In the genomic region with DNA sequence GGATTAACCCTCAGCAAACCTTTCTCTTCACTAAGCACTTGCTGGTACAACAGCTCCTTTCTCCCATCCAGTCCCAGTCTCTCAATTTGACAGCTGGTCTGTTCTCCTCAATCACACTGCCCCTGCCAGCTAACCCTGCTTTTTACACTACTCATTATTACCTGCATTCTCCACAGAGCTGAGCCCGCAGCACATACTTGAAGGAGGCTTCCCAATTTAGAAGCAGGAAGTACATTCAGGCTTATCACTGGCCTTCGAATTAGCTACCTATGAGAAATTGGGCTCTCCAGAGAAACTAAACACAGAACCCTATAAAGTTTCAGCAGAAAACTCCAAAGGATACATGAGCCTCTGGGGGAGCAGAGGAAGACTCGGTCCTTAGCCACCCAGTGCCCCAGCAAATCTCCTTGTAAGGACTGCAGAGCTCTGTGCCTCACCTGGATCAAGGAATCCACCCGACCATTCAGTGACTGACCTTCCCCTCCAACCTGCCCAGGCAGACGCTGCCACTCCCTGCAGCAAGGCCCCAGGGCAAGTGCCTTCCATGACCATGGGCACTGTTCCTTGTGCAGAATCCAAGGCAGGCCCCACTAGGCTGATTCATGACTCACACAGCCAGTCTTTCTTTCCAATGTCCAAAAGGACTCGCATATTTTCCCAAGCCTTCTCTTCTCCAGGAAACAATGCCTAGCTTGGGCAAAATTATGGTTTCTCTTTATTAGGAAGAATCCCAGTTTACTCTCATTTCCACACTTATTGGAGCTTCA, we compare ENCODE assay signal across 10 cellular contexts.
A peak's percentile ranks its signal among the peaks of the same experiment; 100 is the strongest.
DNase-seq lines count a peak whose midpoint lies in the region; ATAC-seq, FAIRE-seq and TF ChIP-seq lines count a peak whose summit lies in the region.
"Had no signal": no experiment of that assay in that cellular context is flagged by ENCODE, and none has a peak within 500 bp of the region (broad histone marks: within the 10 kb centered on the region; RNA-seq: fewer than 3 reads in every experiment).

No MANE protein-coding gene starts in this region.

- peaks cover 2% of the 10 kb centered on the region for H3K4me1 Mint-ChIP-seq in neural progenitor cell

- no peaks in the 10 kb centered on the region for H3K9me3 Mint-ChIP-seq in neural progenitor cell

- H3K27me3 ChIP-seq in GM12878 (replicated peaks in 1 of 2; ENCODE audit: control insufficient read depth in 2 of 2, insufficient read depth in 2 of 2, low read length in 1 of 2), result no peaks in the 10 kb centered on the region
- no peaks in the 10 kb centered on the region for H3K27me3 ChIP-seq in neural progenitor cell

- H3K9ac ChIP-seq in GM12878 (ENCODE audit: control insufficient read depth, insufficient read depth, low read length) (0 out of 2 replicates have a peak overlapping the region, but pooled peaks have one; percentile 13), neural progenitor cell (no peak overlapping the region)

- H2AFZ ChIP-seq in GM12878 (ENCODE audit: control insufficient read depth, low read depth, low read length) (no peak overlapping the region), neural progenitor cell (replicated peaks) (no peak overlapping the region)

- H3K4me1 ChIP-seq in GM12878 (ENCODE audit: control insufficient read depth, insufficient read depth, low read length) (peaks cover 32% of the 10 kb centered on the region), neural progenitor cell (peaks cover 21% of the 10 kb centered on the region)

- no peak for FAIRE-seq in GM12878 (lab: Jason Lieb, UNC)
- FAIRE-seq: A204.1 had no signal

- TF ChIP-seq POLR2A in GM12878 (IDR thresholded peaks at IDR 0.05; ENCODE audit: low read depth, low read length), result peak; percentile 41

- peaks cover 77% of the 10 kb centered on the region for H3K79me2 ChIP-seq in GM12878 (ENCODE audit: control insufficient read depth, insufficient read depth, low read length)
- peaks cover 7% of the 10 kb centered on the region for H3K79me2 ChIP-seq in neural progenitor cell (ENCODE audit: low read depth)

- H3K4me2 ChIP-seq in GM12878 (ENCODE audit: control insufficient read depth, insufficient read depth) (no peak overlapping the region), neural progenitor cell (no peak overlapping the region)

- WGBS in GM12878 (ENCODE audit: insufficient coverage, insufficient replicate concordance, low lambda C conversion rate, missing lambda C conversion rate), result 43% methylated on average over 6 of the region's 6 CpGs

- H3K4me3 Mint-ChIP-seq in neural progenitor cell, result no peak overlapping the region

- peak overlapping the region; percentile 10 for H3K27ac ChIP-seq in GM12878 (ENCODE audit: control insufficient read depth, insufficient read depth)
- H3K27ac ChIP-seq in neural progenitor cell, result no peak overlapping the region

- H3K4me3 ChIP-seq in GM12878 (no peak overlapping the region), neural progenitor cell (no peak overlapping the region)

- TF ChIP-seq CTCF in GM12878 (IDR thresholded peaks at IDR 0.05 in 2 of 3, conservative IDR thresholded peaks at IDR 0.05 in 1 of 3; ENCODE audit: control insufficient read depth in 2 of 3, extremely low read depth in 1 of 3, insufficient read depth in 1 of 3, low read depth in 3 of 3, low read length in 3 of 3) (no peak), neural progenitor cell (IDR thresholded peaks at IDR 0.05) (no peak), GM13976 (IDR thresholded peaks at IDR 0.05; ENCODE audit: borderline replicate concordance, control extremely low read depth, extremely low read depth, insufficient read depth, missing control alignments) (no peak)

- no TSS peak for BruUV-seq in GM12878 (replicated peaks; lab: Mats Ljungman, UMichigan)

- ATAC-seq in GM12878, result no peak
- ATAC-seq in GM21390 (IDR thresholded peaks at IDR 0.05; ENCODE audit: unreplicated experiment), result no peak

- H3K9me3 ChIP-seq in GM12878 (replicated peaks; ENCODE audit: control insufficient read depth, insufficient read depth, low read length) (no peaks in the 10 kb centered on the region), neural progenitor cell (ENCODE audit: low read depth) (no peaks in the 10 kb centered on the region)

- H3K27me3 Mint-ChIP-seq in neural progenitor cell (ENCODE audit: insufficient read depth, low read depth), result peaks cover 2% of the 10 kb centered on the region

- peaks cover 12% of the 10 kb centered on the region for H3F3A ChIP-seq in neural progenitor cell (ENCODE audit: low read depth)

- H3K36me3 Mint-ChIP-seq in neural progenitor cell, result peaks cover 9% of the 10 kb centered on the region

- in situ Hi-C loops in GM12878 (cut with MboI) (no loop called here), GM13976 (cut with MboI; ENCODE audit: low sequenced_read_pairs, unreplicated experiment) (no loop called here)

- SMC1A ChIA-PET in GM12878 (lab: Charles Lee; ENCODE audit: uncharacterized antibody, unreplicated experiment), result interaction anchor here (0.8 to 21.7 kb wide), 3 partner anchors 9 to 43 kb away, joined by 4 to 354 read pairs (median 5); no protein-coding TSS in a partner anchor

- RAD21 ChIA-PET in GM12878 (lab: Charles Lee; ENCODE audit: unreplicated experiment), result interaction anchor here (1.0 to 1.3 kb wide), 2 partner anchors 28 to 30 kb away, joined by 3 to 4 read pairs; no protein-coding TSS in a partner anchor

- CTCF ChIA-PET in GM12878 (lab: Yijun Ruan, JAX), result interaction anchor here (0.7 to 1.4 kb wide), 5 partner anchors 8 to 92 kb away, joined by 4 to 6 read pairs (median 4); no protein-coding TSS in a partner anchor

- POLR2A ChIA-PET in GM12878 (lab: Charles Lee), result interaction anchor here (0.7 to 1.1 kb wide), 2 partner anchors 9 to 12 kb away, joined by 3 to 4 read pairs; no protein-coding TSS in a partner anchor

- TF ChIP-seq RAD21 in GM12878 (IDR thresholded peaks at IDR 0.05; ENCODE audit: insufficient read depth, low read depth, low read length), result peak; percentile 27; the same call in 1 of the 2 replicates

- DNase-seq in NCI-H1417 (lab: John Stamatoyannopoulos, UW) (peak in 2 of 3 experiments; percentile 22 to 64), NCI-H1417 treated with DMSO at 0.1 percent for 48 hours (lab: John Stamatoyannopoulos, UW) (no peak), NCI-H146 (lab: John Stamatoyannopoulos, UW) (peak; percentile 36), GM12878 (ENCODE audit: low read depth, low spot score) (no peak), neural progenitor cell (ENCODE audit: low spot score) (no peak), GM13976 (ENCODE audit: low spot score) (no peak), UCSD-AML1 (lab: John Stamatoyannopoulos, UW; ENCODE audit: unreplicated experiment) (no peak)
- DNase-seq: OCI-M1 had no signal

- intact Hi-C loops in GM12878 (cut with micrococcal nuclease; ENCODE audit: unreplicated experiment), result no loop called here

- H4K20me1 ChIP-seq in GM12878 (ENCODE audit: control insufficient read depth, insufficient read depth) (peaks cover 9% of the 10 kb centered on the region), neural progenitor cell (ENCODE audit: low read depth) (peaks cover 23% of the 10 kb centered on the region)

- H3K27ac Mint-ChIP-seq in neural progenitor cell, result peak overlapping the region; percentile 44

- no peak for TF ChIP-seq EP300 in GM12878 (IDR thresholded peaks at IDR 0.05; ENCODE audit: borderline replicate concordance in 1 of 2, control insufficient read depth in 1 of 2, low read depth in 2 of 2, low read length in 2 of 2)

- H3K36me3 ChIP-seq in GM12878 (ENCODE audit: control insufficient read depth in 2 of 2, insufficient read depth in 2 of 2, low read length in 1 of 2) (peaks cover 24 to 31% of the 10 kb centered on the region in 2 experiments; a peak in 3 of 4 replicates), neural progenitor cell (no peaks in the 10 kb centered on the region)

TF ChIP-seq in GM12878, 131 proteins besides CTCF, POLR2A, EP300 and RAD21:
- TF ChIP-seq ZNF274 (IDR thresholded peaks at IDR 0.05; ENCODE audit: insufficient read depth, insufficient read length) (no peak), SMC3 (IDR thresholded peaks at IDR 0.05; ENCODE audit: borderline replicate concordance, low read length) (no peak), CEBPB (IDR thresholded peaks at IDR 0.05; ENCODE audit: borderline replicate concordance in 1 of 2, low read depth in 2 of 2, low read length in 2 of 2) (no peak), E4F1 (IDR thresholded peaks at IDR 0.05; ENCODE audit: borderline replicate concordance, partially characterized antibody) (no peak), NR2C1 (IDR thresholded peaks at IDR 0.05) (no peak)
- TF ChIP-seq, protein P1, sequence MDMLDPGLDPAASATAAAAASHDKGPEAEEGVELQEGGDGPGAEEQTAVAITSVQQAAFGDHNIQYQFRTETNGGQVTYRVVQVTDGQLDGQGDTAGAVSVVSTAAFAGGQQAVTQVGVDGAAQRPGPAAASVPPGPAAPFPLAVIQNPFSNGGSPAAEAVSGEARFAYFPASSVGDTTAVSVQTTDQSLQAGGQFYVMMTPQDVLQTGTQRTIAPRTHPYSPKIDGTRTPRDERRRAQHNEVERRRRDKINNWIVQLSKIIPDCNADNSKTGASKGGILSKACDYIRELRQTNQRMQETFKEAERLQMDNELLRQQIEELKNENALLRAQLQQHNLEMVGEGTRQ (IDR thresholded peaks at IDR 0.05; ENCODE audit: borderline replicate concordance, low read depth, low read length), result no peak

Comparison
In these comparisons a context has a peak if more than half of its experiments do, and no peak if none do; other contexts are left out.
1. DNase-seq: peak in NCI-H1417 (2 of 3) and NCI-H146 (single experiment); none in NCI-H1417 treated with DMSO at 0.1 percent for 48 hours (single experiment), GM12878 (single experiment), neural progenitor cell (single experiment), GM13976 (single experiment) and UCSD-AML1 (single experiment).